1 cellular context compared by ENCODE assay signal in genomic region chr2:101699191-101699938, GRCh38.
A peak's percentile ranks its signal among the peaks of the same experiment; 100 is the strongest.
TF ChIP-seq lines count a peak whose summit lies in the region.

No MANE protein-coding gene starts in this region.

TF ChIP-seq in HepG2, 621 proteins besides CTCF, POLR2A, EP300 and RAD21 (continued from another document):
- no peak for TF ChIP-seq AKNA (CRISPR knock-in tag; IDR thresholded peaks at IDR 0.05; ENCODE audit: borderline replicate concordance)
- TF ChIP-seq TAF1 (CRISPR knock-in tag; IDR thresholded peaks at IDR 0.05) = peak; percentile 6; the same call in 1 of the 2 replicates
- TF ChIP-seq SIN3A (IDR thresholded peaks at IDR 0.05; ENCODE audit: borderline replicate concordance, low read depth, low read length) = 0 out of 2 replicates have a peak, but pooled peaks have one; percentile 8
- 0 out of 2 replicates have a peak, but pooled peaks have one; percentile 8 for TF ChIP-seq KAT8 (CRISPR knock-in tag; IDR thresholded peaks at IDR 0.05)
- TF ChIP-seq FOXP1 (IDR thresholded peaks at IDR 0.05) = no peak
- TF ChIP-seq FOXP1 (CRISPR knock-in tag; IDR thresholded peaks at IDR 0.05) = no peak
- peak; percentile 31; the same call in 1 of the 2 replicates for TF ChIP-seq PHF8 (CRISPR knock-in tag; IDR thresholded peaks at IDR 0.05)
- no peak for TF ChIP-seq MLLT10 (CRISPR knock-in tag; IDR thresholded peaks at IDR 0.05)
- TF ChIP-seq ZKSCAN8 (CRISPR knock-in tag; IDR thresholded peaks at IDR 0.05; ENCODE audit: borderline replicate concordance) = no peak
- TF ChIP-seq ZNF547 (CRISPR knock-in tag; IDR thresholded peaks at IDR 0.05) = 0 out of 2 replicates have a peak, but pooled peaks have one; percentile 12
- no peak for TF ChIP-seq SOX6 (IDR thresholded peaks at IDR 0.05)
- TF ChIP-seq SOX6 (CRISPR knock-in tag; IDR thresholded peaks at IDR 0.05) = no peak
- TF ChIP-seq SNRNP70 (IDR thresholded peaks at IDR 0.05; ENCODE audit: low read depth, low read length) = no peak
- TF ChIP-seq KLF16 (CRISPR knock-in tag; IDR thresholded peaks at IDR 0.05) = 0 out of 4 replicates have a peak, but pooled peaks of 1 of the 2 experiments have one; percentile 15
- 0 out of 2 replicates have a peak, but pooled peaks have one; percentile 1 for TF ChIP-seq ZSCAN9 (CRISPR knock-in tag; IDR thresholded peaks at IDR 0.05; ENCODE audit: borderline replicate concordance)
- TF ChIP-seq ZNF740 (CRISPR knock-in tag; IDR thresholded peaks at IDR 0.05) = 0 out of 2 replicates have a peak, but pooled peaks have one; percentile 27
- TF ChIP-seq MBD4 (IDR thresholded peaks at IDR 0.05; ENCODE audit: borderline replicate concordance, low read length) = 0 out of 2 replicates have a peak, but pooled peaks have one; percentile 32
- no peak for TF ChIP-seq ZNF276 (CRISPR knock-in tag; IDR thresholded peaks at IDR 0.05; ENCODE audit: low read depth)
